ENCODE assay signal across 8 cellular contexts in genomic region chr1:1032428-1032827, GRCh38. TPM values are rescaled to one million over a fixed set of nuclear protein-coding genes. Genes with fewer than 3 reads are reported as not detected.
DNase-seq lines count a peak whose midpoint lies in the region.

No MANE protein-coding gene starts in this region.

- H3K27ac ChIP-seq in duodenal mucosa (ENCODE audit: low read depth, low read length) (no peak overlapping the region), trophoblast cell (ENCODE audit: low read depth, low read length) (no peak overlapping the region)

- peaks cover 7 to 13% of the 10 kb centered on the region in 2 donors for H3K27me3 ChIP-seq in duodenal mucosa (ENCODE audit: control insufficient read depth in 1 of 2, insufficient read depth in 2 of 2, low read length in 2 of 2)
- H3K27me3 ChIP-seq in trophoblast cell (ENCODE audit: insufficient read depth, low read length) = peaks cover 6% of the 10 kb centered on the region

- no peak overlapping the region for H4K8ac ChIP-seq in trophoblast cell (ENCODE audit: low read depth, low read length)

- DNase-seq in NCI-H748 (lab: John Stamatoyannopoulos, UW; ENCODE audit: unreplicated experiment) (peak; percentile 58), NCI-H748 treated with DMSO at 0.1 percent for 48 hours (lab: John Stamatoyannopoulos, UW) (no peak), NCI-H2171 (lab: John Stamatoyannopoulos, UW) (peak; percentile 50), trophoblast cell (peak in 1 of 2 donors; percentile 19), pons (ENCODE audit: low spot score) (no peak), NCI-H2029 (lab: John Stamatoyannopoulos, UW) (no peak)
- DNase-seq in activated CD4-positive, alpha-beta T cell treated with anti-CD3 and anti-CD28 coated beads for 48 hours = no peak

- H2BK5ac ChIP-seq in trophoblast cell (ENCODE audit: low read depth, low read length, poor library complexity) = no peak overlapping the region

- H3K9me3 ChIP-seq in duodenal mucosa (ENCODE audit: control insufficient read depth in 1 of 2, low read length in 2 of 2) (no peaks in the 10 kb centered on the region), trophoblast cell (ENCODE audit: insufficient read depth, low read depth, low read length) (peaks cover 10% of the 10 kb centered on the region)

- H2AK5ac ChIP-seq in trophoblast cell (ENCODE audit: low read length) = peak overlapping the region; percentile 18

- H3K9ac ChIP-seq in duodenal mucosa (ENCODE audit: low read depth in 1 of 2, low read length in 2 of 2) (peak overlapping the region in 1 of 2 donors; percentile 4), trophoblast cell (ENCODE audit: low read length) (no peak overlapping the region)

- H3K79me1 ChIP-seq in trophoblast cell (ENCODE audit: low read length) = peaks cover 2% of the 10 kb centered on the region

- no peak overlapping the region for H2BK12ac ChIP-seq in trophoblast cell (ENCODE audit: low read length)

- H2AFZ ChIP-seq in trophoblast cell (ENCODE audit: insufficient read depth, low read length, poor library complexity) = no peak overlapping the region

- H3K4ac ChIP-seq in trophoblast cell (ENCODE audit: low read depth, low read length) = no peak overlapping the region

- H4K91ac ChIP-seq in trophoblast cell (ENCODE audit: low read depth, low read length) = no peak overlapping the region

- peaks cover 2% of the 10 kb centered on the region for H3K79me2 ChIP-seq in trophoblast cell (ENCODE audit: control insufficient read depth, insufficient read depth, low read length, poor library complexity)

- no peak overlapping the region for H4K12ac ChIP-seq in trophoblast cell (ENCODE audit: low read depth, low read length)

- no peak overlapping the region for H3K18ac ChIP-seq in trophoblast cell (ENCODE audit: low read length)

- peak overlapping the region; percentile 94 for H3K4me2 ChIP-seq in trophoblast cell (ENCODE audit: low read length)

- no peak overlapping the region for H3K23ac ChIP-seq in trophoblast cell (ENCODE audit: low read length)

- H3K4me1 ChIP-seq in duodenal mucosa (ENCODE audit: control insufficient read depth in 1 of 2, insufficient read depth in 2 of 2, low read length in 2 of 2) (peaks cover 9 to 12% of the 10 kb centered on the region in 2 donors), trophoblast cell (ENCODE audit: control insufficient read depth in 1 of 2, insufficient read depth in 2 of 2, low read length in 2 of 2) (peaks cover 8 to 11% of the 10 kb centered on the region in 2 experiments)

- H3K36me3 ChIP-seq in duodenal mucosa (ENCODE audit: control insufficient read depth in 1 of 2, insufficient read depth in 2 of 2, low read length in 2 of 2) (peaks cover 0 to 2% of the 10 kb centered on the region in 2 donors), trophoblast cell (ENCODE audit: control insufficient read depth in 1 of 2, insufficient read depth in 2 of 2, low read length in 2 of 2) (peaks cover 25 to 26% of the 10 kb centered on the region in 2 experiments)

- H3K14ac ChIP-seq in trophoblast cell (ENCODE audit: low read length) = no peak overlapping the region

- H2BK120ac ChIP-seq in trophoblast cell (ENCODE audit: insufficient read depth, low read length, poor library complexity) = no peak overlapping the region

- H3K4me3 ChIP-seq in duodenal mucosa (ENCODE audit: low read depth in 1 of 2, low read length in 2 of 2) (peak overlapping the region; percentile 51 to 55), trophoblast cell (ENCODE audit: low read depth, low read length) (no peak overlapping the region)

- no CpG with 5 or more reads among the region's 16 CpGs for WGBS in trophoblast cell (ENCODE audit: extremely low coverage, insufficient coverage, insufficient read length)

RNA-seq across cellular contexts. Expression of gene AGRN, which starts 12.5 kb away (rescaled TPM):
- polyA plus RNA-seq in trophoblast cell (2013) = 92.6 and 100 TPM in 2 replicates

RNA-seq across cellular contexts. Expression of gene ISG15, which starts 19.1 kb away (rescaled TPM):
- polyA plus RNA-seq in trophoblast cell (2013) = 69.0 and 69.9 TPM in 2 replicates

RNA-seq across cellular contexts. Expression of gene HES4, which starts 32.5 kb away (rescaled TPM):
- polyA plus RNA-seq in trophoblast cell (2013) = 20.5 and 21.2 TPM in 2 replicates

RNA-seq across cellular contexts. Expression of gene RNF223, which starts 41.7 kb away (rescaled TPM):
- 3.2 and 3.4 TPM in 2 replicates for polyA plus RNA-seq in trophoblast cell (2013)

RNA-seq across cellular contexts. Expression of gene PERM1, which starts 50.5 kb away (rescaled TPM):
- not detected in 2 replicates for polyA plus RNA-seq in trophoblast cell (2013)

Comparison
In these comparisons a context has a peak if more than half of its experiments do, and no peak if none do; other contexts are left out.
1. DNase-seq: peak in NCI-H748 (single experiment) and NCI-H2171 (single experiment); none in NCI-H748 treated with DMSO at 0.1 percent for 48 hours (single experiment), pons (single experiment), NCI-H2029 (single experiment) and activated CD4-positive, alpha-beta T cell treated with anti-CD3 and anti-CD28 coated beads for 48 hours (single experiment).